22 cellular contexts compared by ENCODE assay signal in genomic region chr10:761376-761775, GRCh38.
"Had no signal": no experiment of that assay in that cellular context is flagged by ENCODE, and none has a peak within 500 bp of the region (broad histone marks: within the 10 kb centered on the region; RNA-seq: fewer than 3 reads in every experiment).

No MANE protein-coding gene starts in this region.

- H3K4me3 Mint-ChIP-seq: activated CD4-positive, alpha-beta memory T cell treated with anti-CD3 and anti-CD28 coated beads for 36 hours; activated naive CD8-positive, alpha-beta T cell; endodermal cell; naive thymus-derived CD4-positive, alpha-beta T cell; neural crest cell; stimulated activated naive CD8-positive, alpha-beta T cell treated with anti-CD3 and anti-CD28 coated beads, Interleukin-15, amount 100 ng/mL, for 72 hours; WTC11 had no signal

- DNase-seq: activated CD4-positive, alpha-beta memory T cell treated with anti-CD3 and anti-CD28 coated beads for 36 hours; activated T-cell treated with anti-CD3 and anti-CD28 coated beads, Interleukin-2, amount 50 U/mL, for 1 hour; amniotic stem cell; colonic mucosa; endodermal cell; esophagus squamous epithelium; gastrocnemius medialis; hippocampal formation; kidney glomerular epithelial cell; left lung; naive thymus-derived CD4-positive, alpha-beta T cell; occipital lobe; right lobe of liver; stimulated activated CD4-positive, alpha-beta T cell treated with anti-CD3 and anti-CD28 coated beads, Interleukin-1b, Interleukin-23, amount 100 ng/mL, for 48 hours; stimulated activated naive CD8-positive, alpha-beta T cell treated with anti-CD3 and anti-CD28 coated beads, Interleukin-15, amount 100 ng/mL, for 72 hours; T-helper 9 cell; tibial artery had no signal

- H3K36me3 ChIP-seq: colonic mucosa, esophagus squamous epithelium, gastrocnemius medialis, left lung, right lobe of liver, tibial artery had no signal

- H3K4me3 ChIP-seq: colonic mucosa, esophagus squamous epithelium, gastrocnemius medialis, left lung, lung, right lobe of liver, skin epidermis, tibial artery had no signal

- H3K4me1 Mint-ChIP-seq: endodermal cell; neural crest cell; stimulated activated naive CD8-positive, alpha-beta T cell treated with anti-CD3 and anti-CD28 coated beads, Interleukin-15, amount 100 ng/mL, for 72 hours; WTC11 had no signal

- H3K27ac ChIP-seq: colonic mucosa, esophagus squamous epithelium, gastrocnemius medialis, left lung, right lobe of liver, skin epidermis, tibial artery had no signal

- H3K9me3 ChIP-seq: colonic mucosa, right lobe of liver had no signal

- H3K4me1 ChIP-seq: colonic mucosa, esophagus squamous epithelium, gastrocnemius medialis, left lung, right lobe of liver, tibial artery had no signal

- H3K27ac Mint-ChIP-seq: activated CD4-positive, alpha-beta memory T cell treated with anti-CD3 and anti-CD28 coated beads for 36 hours; activated naive CD8-positive, alpha-beta T cell; endodermal cell; stimulated activated naive CD8-positive, alpha-beta T cell treated with anti-CD3 and anti-CD28 coated beads, Interleukin-15, amount 100 ng/mL, for 72 hours; WTC11 had no signal

- ATAC-seq: gastrocnemius medialis; left lung; naive thymus-derived CD4-positive, alpha-beta T cell; right lobe of liver; stimulated activated naive CD8-positive, alpha-beta T cell treated with anti-CD3 and anti-CD28 coated beads, Interleukin-15, amount 100 ng/mL, for 72 hours; WTC11 had no signal

- H3K36me3 Mint-ChIP-seq: WTC11 had no signal
